8 cellular contexts compared by ENCODE assay signal in the genomic region with DNA sequence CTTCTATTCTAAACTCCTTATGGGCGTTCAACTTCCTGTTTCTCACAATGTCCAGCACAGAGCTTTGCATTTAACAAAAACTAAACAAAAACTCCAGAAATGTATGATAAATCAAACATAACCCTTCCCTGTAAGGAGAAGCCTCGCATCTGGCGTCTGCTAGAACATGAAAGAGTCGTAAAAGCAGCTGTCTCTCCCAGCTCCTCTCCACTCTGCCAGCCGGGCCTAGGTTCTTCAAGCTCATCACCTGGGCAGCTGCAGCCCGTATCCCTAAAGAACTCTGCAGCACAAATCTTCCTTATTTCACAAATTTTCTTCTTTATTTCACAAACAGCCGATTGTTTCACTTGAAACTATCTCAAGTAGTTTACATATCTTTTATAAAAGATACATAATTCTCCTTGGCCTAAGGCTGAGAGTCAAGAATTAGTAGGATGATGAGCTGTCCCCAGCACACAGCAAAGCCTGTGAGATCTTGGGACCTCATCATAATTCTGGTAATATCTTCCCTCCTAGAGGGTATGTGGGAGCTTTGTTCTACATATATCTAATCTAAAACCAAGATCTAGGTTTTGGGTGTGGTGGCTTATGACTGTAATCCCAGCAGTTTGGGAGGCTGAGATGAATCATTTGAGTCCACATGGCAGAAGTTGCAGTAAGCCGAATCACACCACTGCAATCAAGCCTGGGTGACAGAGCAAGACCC. TPM values are rescaled to one million over a fixed set of nuclear protein-coding genes. Genes with fewer than 3 reads are reported as not detected.
DNase-seq lines count a peak whose midpoint lies in the region; ATAC-seq and TF ChIP-seq lines count a peak whose summit lies in the region.

No MANE protein-coding gene starts in this region.

- intact Hi-C loops in dorsolateral prefrontal cortex (cut with DNase I) (loop anchor here in 1 of 2 donors (5.0 kb wide), 1 partner anchor 80 kb away; no protein-coding TSS in a partner anchor), posterior cingulate gyrus (cut with DNase I) (loop anchor here (5.0 kb wide), 2 partner anchors 555 to 1475 kb away; no protein-coding TSS in a partner anchor)

- no peaks in the 10 kb centered on the region for H3K27me3 ChIP-seq in gastroesophageal sphincter
- H3K27me3 ChIP-seq in dorsolateral prefrontal cortex: no peaks in the 10 kb centered on the region

- no peaks in the 10 kb centered on the region for H3K9me3 ChIP-seq in gastroesophageal sphincter

- DNase-seq in HT1080 (ENCODE audit: low read depth) (peak; percentile 92), NCI-H2081 treated with DMSO at 0.1 percent for 48 hours (lab: John Stamatoyannopoulos, UW) (no peak), dorsolateral prefrontal cortex (no peak), DMS79 treated with DMSO at 0.1 percent for 48 hours (lab: John Stamatoyannopoulos, UW) (no peak), posterior cingulate gyrus (no peak)
- DNase-seq in activated CD4-positive, alpha-beta T cell treated with anti-CD3 and anti-CD28 coated beads, Interleukin-2, amount 50 U/mL, for 48 hours: peak; percentile 36 to 55

- no peaks in the 10 kb centered on the region for H3K9me3 Mint-ChIP-seq in stimulated activated memory B cell treated with anti-CD40 and anti-IgM and Interleukin-4, amounts not matched to agents 10 μg/mL and 1 μg/mL and 100 μg/mL, for 72 hours

- H3K27ac ChIP-seq in gastroesophageal sphincter (peak overlapping the region; percentile 18 to 62 (median 32)), dorsolateral prefrontal cortex (peak overlapping the region in 1 of 59 donors; percentile 1)

- TF ChIP-seq POLR2A in gastroesophageal sphincter (IDR thresholded peaks at IDR 0.05): no peak

- H3K27ac Mint-ChIP-seq in stimulated activated memory B cell treated with anti-CD40 and anti-IgM and Interleukin-4, amounts not matched to agents 10 μg/mL and 1 μg/mL and 100 μg/mL, for 72 hours: peak overlapping the region; percentile 40

- H3K4me3 ChIP-seq in gastroesophageal sphincter (no peak overlapping the region), dorsolateral prefrontal cortex (no peak overlapping the region)

- TF ChIP-seq CTCF in gastroesophageal sphincter (IDR thresholded peaks at IDR 0.05) (no peak), dorsolateral prefrontal cortex (IDR thresholded peaks at IDR 0.05 in 54 of 56, conservative IDR thresholded peaks at IDR 0.05 in 2 of 56; ENCODE audit: low read depth in 1 of 56, partially characterized antibody in 56 of 56) (no peak)

- TF ChIP-seq EP300 in gastroesophageal sphincter (IDR thresholded peaks at IDR 0.05): no peak

- peaks cover 3 to 46% of the 10 kb centered on the region in 2 donors for H3K36me3 ChIP-seq in gastroesophageal sphincter

- no peak overlapping the region for H3K4me3 Mint-ChIP-seq in stimulated activated memory B cell treated with anti-CD40 and anti-IgM and Interleukin-4, amounts not matched to agents 10 μg/mL and 1 μg/mL and 100 μg/mL, for 72 hours

- H3K27me3 Mint-ChIP-seq in stimulated activated memory B cell treated with anti-CD40 and anti-IgM and Interleukin-4, amounts not matched to agents 10 μg/mL and 1 μg/mL and 100 μg/mL, for 72 hours: no peaks in the 10 kb centered on the region

- WGBS in gastroesophageal sphincter (ENCODE audit: low coverage in 1 of 2), 2 donors: 45 to 49% methylated on average over 7 to 8 of the region's 8 CpGs

- peaks cover 8% of the 10 kb centered on the region for H3K4me1 Mint-ChIP-seq in stimulated activated memory B cell treated with anti-CD40 and anti-IgM and Interleukin-4, amounts not matched to agents 10 μg/mL and 1 μg/mL and 100 μg/mL, for 72 hours

- H3K36me3 Mint-ChIP-seq in stimulated activated memory B cell treated with anti-CD40 and anti-IgM and Interleukin-4, amounts not matched to agents 10 μg/mL and 1 μg/mL and 100 μg/mL, for 72 hours: peaks cover 47% of the 10 kb centered on the region

- peak; percentile 79 for ATAC-seq in gastroesophageal sphincter
- no peak for ATAC-seq in stimulated activated memory B cell treated with anti-CD40 and anti-IgM and Interleukin-4, amounts not matched to agents 10 μg/mL and 1 μg/mL and 100 μg/mL, for 72 hours

- H3K4me1 ChIP-seq in gastroesophageal sphincter: peaks cover 7 to 58% (median 28%) of the 10 kb centered on the region in 3 donors

RNA-seq across cellular contexts. Expression of a gene that starts 35.3 kb away (rescaled TPM):
- 3,876 and 3,948 TPM in 2 replicates for total RNA-seq in HT1080 (2014; rRNA removed; shearing (Covaris generic))
- polyA plus RNA-seq in HT1080 (2015; cell fraction: cytosol; rRNA removed): 3,764 and 3,966 TPM in 2 replicates
- polyA plus RNA-seq in HT1080 (2015; cell fraction: nucleus; rRNA removed): 5,018 and 5,424 TPM in 2 replicates
- total RNA-seq in gastroesophageal sphincter: 100 to 1,000 TPM; 301 to 793 (median 570) TPM
- 10 to 100 TPM; 10.1 to 90.4 (median 28.3) TPM for total RNA-seq in dorsolateral prefrontal cortex

Comparison
In these comparisons a context has a peak if more than half of its experiments do, and no peak if none do; other contexts are left out.
1. DNase-seq: peak in HT1080 (single experiment) and activated CD4-positive, alpha-beta T cell treated with anti-CD3 and anti-CD28 coated beads, Interleukin-2, amount 50 U/mL, for 48 hours (2 of 2); none in NCI-H2081 treated with DMSO at 0.1 percent for 48 hours (single experiment), dorsolateral prefrontal cortex (0 of 10), DMS79 treated with DMSO at 0.1 percent for 48 hours (single experiment) and posterior cingulate gyrus (0 of 10).